In the genomic region with DNA sequence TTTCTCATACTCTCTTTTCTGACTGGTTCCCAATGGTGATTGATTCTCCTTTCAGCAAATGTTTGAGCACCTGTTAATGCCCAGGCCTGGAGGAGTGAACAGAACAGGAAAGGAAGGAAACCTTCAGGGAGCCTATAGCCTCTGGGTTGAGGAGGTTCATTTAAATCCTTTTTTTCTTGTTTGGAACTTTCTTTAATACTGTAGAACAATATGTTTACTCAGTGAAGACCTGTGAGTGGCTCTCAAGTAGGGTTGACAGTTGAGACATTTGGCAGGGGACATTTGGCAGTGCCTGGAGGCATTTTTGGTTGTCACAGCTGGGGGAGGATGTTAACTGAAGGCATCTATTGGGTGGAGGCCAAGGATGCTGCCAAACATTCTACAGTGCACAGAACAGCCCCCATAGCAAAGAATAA, we compare ENCODE assay signal across 1 cellular context.
TF ChIP-seq lines count a peak whose summit lies in the region.

No MANE protein-coding gene starts in this region.

TF ChIP-seq in K562, 482 proteins besides CTCF, POLR2A, EP300 and RAD21:
- TF ChIP-seq, protein P1, sequence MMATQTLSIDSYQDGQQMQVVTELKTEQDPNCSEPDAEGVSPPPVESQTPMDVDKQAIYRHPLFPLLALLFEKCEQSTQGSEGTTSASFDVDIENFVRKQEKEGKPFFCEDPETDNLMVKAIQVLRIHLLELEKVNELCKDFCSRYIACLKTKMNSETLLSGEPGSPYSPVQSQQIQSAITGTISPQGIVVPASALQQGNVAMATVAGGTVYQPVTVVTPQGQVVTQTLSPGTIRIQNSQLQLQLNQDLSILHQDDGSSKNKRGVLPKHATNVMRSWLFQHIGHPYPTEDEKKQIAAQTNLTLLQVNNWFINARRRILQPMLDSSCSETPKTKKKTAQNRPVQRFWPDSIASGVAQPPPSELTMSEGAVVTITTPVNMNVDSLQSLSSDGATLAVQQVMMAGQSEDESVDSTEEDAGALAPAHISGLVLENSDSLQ (IDR thresholded peaks at IDR 0.05), result peak; percentile 43; the same call in 1 of the 2 replicates
- TF ChIP-seq, protein P2, sequence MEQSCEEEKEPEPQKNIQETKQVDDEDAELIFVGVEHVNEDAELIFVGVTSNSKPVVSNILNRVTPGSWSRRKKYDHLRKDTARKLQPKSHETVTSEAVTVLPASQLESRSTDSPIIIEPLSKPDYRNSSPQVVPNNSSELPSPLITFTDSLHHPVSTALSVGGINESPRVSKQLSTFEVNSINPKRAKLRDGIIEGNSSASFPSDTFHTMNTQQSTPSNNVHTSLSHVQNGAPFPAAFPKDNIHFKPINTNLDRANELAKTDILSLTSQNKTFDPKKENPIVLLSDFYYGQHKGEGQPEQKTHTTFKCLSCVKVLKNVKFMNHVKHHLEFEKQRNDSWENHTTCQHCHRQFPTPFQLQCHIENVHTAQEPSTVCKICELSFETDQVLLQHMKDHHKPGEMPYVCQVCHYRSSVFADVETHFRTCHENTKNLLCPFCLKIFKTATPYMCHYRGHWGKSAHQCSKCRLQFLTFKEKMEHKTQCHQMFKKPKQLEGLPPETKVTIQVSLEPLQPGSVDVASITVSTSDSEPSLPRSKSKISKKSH (CRISPR knock-in tag; IDR thresholded peaks at IDR 0.05), result no peak
